In the genomic region with DNA sequence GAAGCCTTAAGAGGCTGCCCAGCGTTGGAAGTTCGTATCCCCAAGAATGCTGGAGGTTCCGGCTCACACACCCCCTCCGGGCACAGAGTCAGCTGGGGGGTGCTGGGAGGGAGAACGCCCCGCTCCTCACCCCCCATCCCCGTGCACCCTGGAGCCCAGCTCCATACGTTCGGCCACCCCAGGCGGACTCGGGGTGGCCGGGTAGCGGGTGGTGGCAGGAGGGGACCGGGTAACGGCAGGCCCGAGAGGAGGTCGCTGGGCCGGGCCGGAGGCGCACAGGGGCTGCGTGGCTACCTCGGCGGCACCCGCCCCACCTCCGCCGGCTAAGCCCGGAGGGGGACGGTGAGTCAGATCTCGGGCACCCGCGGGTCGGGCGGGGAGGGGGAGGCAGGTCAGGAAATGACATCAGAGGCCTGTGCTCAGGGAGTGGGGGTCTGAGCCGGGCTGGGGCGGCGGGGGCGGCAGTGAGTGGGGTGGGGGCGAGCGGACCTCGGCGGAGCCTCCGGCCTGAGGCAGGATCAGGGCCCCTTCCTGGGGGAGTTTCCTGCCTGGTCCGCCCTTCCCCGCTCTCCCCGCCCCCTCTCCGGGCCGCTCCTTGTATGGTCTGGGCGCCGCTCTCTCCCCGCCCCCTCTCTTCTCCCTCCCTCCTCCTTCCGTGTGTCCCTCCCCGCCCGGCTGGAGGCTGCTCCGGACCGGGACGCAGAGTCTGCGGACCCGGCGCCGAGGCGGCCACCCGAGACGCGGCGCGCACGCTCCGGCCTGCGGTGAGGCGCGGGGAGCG, we compare ENCODE assay signal across 8 cellular contexts. TPM values are rescaled to one million over a fixed set of nuclear protein-coding genes. Genes with fewer than 3 reads are reported as not detected.
A peak's percentile ranks its signal among the peaks of the same experiment; 100 is the strongest.
DNase-seq lines count a peak whose midpoint lies in the region; ATAC-seq and TF ChIP-seq lines count a peak whose summit lies in the region.

A gene with protein sequence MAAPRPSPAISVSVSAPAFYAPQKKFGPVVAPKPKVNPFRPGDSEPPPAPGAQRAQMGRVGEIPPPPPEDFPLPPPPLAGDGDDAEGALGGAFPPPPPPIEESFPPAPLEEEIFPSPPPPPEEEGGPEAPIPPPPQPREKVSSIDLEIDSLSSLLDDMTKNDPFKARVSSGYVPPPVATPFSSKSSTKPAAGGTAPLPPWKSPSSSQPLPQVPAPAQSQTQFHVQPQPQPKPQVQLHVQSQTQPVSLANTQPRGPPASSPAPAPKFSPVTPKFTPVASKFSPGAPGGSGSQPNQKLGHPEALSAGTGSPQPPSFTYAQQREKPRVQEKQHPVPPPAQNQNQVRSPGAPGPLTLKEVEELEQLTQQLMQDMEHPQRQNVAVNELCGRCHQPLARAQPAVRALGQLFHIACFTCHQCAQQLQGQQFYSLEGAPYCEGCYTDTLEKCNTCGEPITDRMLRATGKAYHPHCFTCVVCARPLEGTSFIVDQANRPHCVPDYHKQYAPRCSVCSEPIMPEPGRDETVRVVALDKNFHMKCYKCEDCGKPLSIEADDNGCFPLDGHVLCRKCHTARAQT (plus strand): TSS at position 700 of the 781 bp plus-strand sequence. CDS start 227 bp downstream, outside the sequence.

- H3F3A ChIP-seq in OCI-LY1 (ENCODE audit: insufficient read depth, low read length) = no peaks in the 10 kb centered on the region

- peak within 1 kb of the TSS; percentile 90 for H3K4me3 Mint-ChIP-seq in CD8-positive, alpha-beta T cell
- H3K4me3 Mint-ChIP-seq in endothelial cell (ENCODE audit: unreplicated experiment) = peak within 1 kb of the TSS; percentile 92

- H3K27ac Mint-ChIP-seq in CD8-positive, alpha-beta T cell = peak within 1 kb of the TSS; percentile 94
- H3K27ac Mint-ChIP-seq in endothelial cell (ENCODE audit: unreplicated experiment) = peak within 1 kb of the TSS; percentile 91

- CTCF ChIA-PET in CD8-positive, alpha-beta T cell (lab: Charles Lee) = interaction anchor here (0.6 to 3.1 kb wide), 24 partner anchors 9 to 157 kb away, joined by 3 to 61 read pairs (median 6); partner anchors contain the start of gene EPHA1

- peak within 1 kb of the TSS; percentile 96 for H3K4me3 ChIP-seq in CD8-positive, alpha-beta T cell (ENCODE audit: low read depth, low read length)
- H3K4me3 ChIP-seq in OCI-LY1 (ENCODE audit: low read depth, low read length, poor library complexity, severe bottlenecking) = peak within 1 kb of the TSS; percentile 91

- H3K9me3 Mint-ChIP-seq in CD8-positive, alpha-beta T cell = no peaks in the 10 kb centered on the region
- no peaks in the 10 kb centered on the region for H3K9me3 Mint-ChIP-seq in endothelial cell (ENCODE audit: unreplicated experiment)

- intact Hi-C loops in CD8-positive, alpha-beta T cell (cut with DNase I, micrococcal nuclease) = loop anchor here (1.0 to 10.0 kb wide), 8 partner anchors 9 to 574 kb away; partner anchors contain the start of genes CASP2 (in 2 of the 2), EPHA1 (in 1 of the 2), FAM131B (in 1 of the 2) and TCAF1 (in 1 of the 2)

- no peaks in the 10 kb centered on the region for H3K79me2 ChIP-seq in OCI-LY1 (ENCODE audit: insufficient read depth, low read length)

- no peaks in the 10 kb centered on the region for H3K27me3 Mint-ChIP-seq in CD8-positive, alpha-beta T cell (ENCODE audit: low read depth)
- peaks cover 17% of the 10 kb centered on the region for H3K27me3 Mint-ChIP-seq in endothelial cell (ENCODE audit: unreplicated experiment)

- peak within 1 kb of the TSS; percentile 98 for H3K4me2 ChIP-seq in OCI-LY1 (ENCODE audit: low read length)

- H2AFZ ChIP-seq in OCI-LY1 (ENCODE audit: low read length) = peak within 1 kb of the TSS; percentile 70

- H3K9me3 ChIP-seq in CD8-positive, alpha-beta T cell (ENCODE audit: low read length) = no peaks in the 10 kb centered on the region
- no peaks in the 10 kb centered on the region for H3K9me3 ChIP-seq in OCI-LY1 (ENCODE audit: low read length)

- H3K36me3 ChIP-seq in CD8-positive, alpha-beta T cell (ENCODE audit: insufficient read depth, low read length) = no peaks in the 10 kb centered on the region
- H3K36me3 ChIP-seq in OCI-LY1 (ENCODE audit: insufficient read depth, low read length) = no peaks in the 10 kb centered on the region

- H3K9me2 ChIP-seq in OCI-LY1 (ENCODE audit: low read depth, low read length) = no peaks in the 10 kb centered on the region

- H3K27ac ChIP-seq in CD8-positive, alpha-beta T cell (ENCODE audit: low read depth, low read length) = peak within 1 kb of the TSS; percentile 84
- H3K27ac ChIP-seq in OCI-LY1 (ENCODE audit: low read depth, low read length, poor library complexity, severe bottlenecking) = no peak within 1 kb of the TSS

- POLR2A ChIA-PET in CD8-positive, alpha-beta T cell (lab: Charles Lee) = interaction anchor here (0.7 to 3.7 kb wide), 20 partner anchors 8 to 595 kb away, joined by 3 to 31 read pairs (median 5); partner anchors contain the start of genes CASP2, EPHA1 and GSTK1

- H3K4me1 Mint-ChIP-seq in CD8-positive, alpha-beta T cell (ENCODE audit: low read depth) = peaks cover 35% of the 10 kb centered on the region
- peaks cover 21% of the 10 kb centered on the region for H3K4me1 Mint-ChIP-seq in endothelial cell (ENCODE audit: unreplicated experiment)

- H3K4me1 ChIP-seq in CD8-positive, alpha-beta T cell (ENCODE audit: insufficient read depth, low read length) = peaks cover 80% of the 10 kb centered on the region
- H3K4me1 ChIP-seq in OCI-LY1 (ENCODE audit: insufficient read depth, low read length, severe bottlenecking) = peaks cover 4% of the 10 kb centered on the region

- peak; percentile 70 for ATAC-seq in CD8-positive, alpha-beta T cell
- peak; percentile 76 for ATAC-seq in GM19467 (IDR thresholded peaks at IDR 0.05; ENCODE audit: unreplicated experiment)

- DNase-seq in CD8-positive, alpha-beta T cell = peak; percentile 66 to 92 (median 87)
- DNase-seq in HPDE6-E6E7 (ENCODE audit: extremely low spot score) (peak; percentile 91), endothelial cell (ENCODE audit: low spot score) (peak; percentile 96), midbrain (lab: John Stamatoyannopoulos, UW) (peak; percentile 83)
- peak; percentile 89 for DNase-seq in activated CD8-positive, alpha-beta memory T cell treated with anti-CD3 and anti-CD28 coated beads, Interleukin-2, amount 50 U/mL, for 48 hours
- DNase-seq in stimulated activated CD8-positive, alpha-beta memory T cell treated with anti-CD3 and anti-CD28 coated beads, Interleukin-2, amount 100 ng/mL, for 48 hours (ENCODE audit: low read depth in 2 of 2) = peak; percentile 83 to 85

- H3K36me3 Mint-ChIP-seq in CD8-positive, alpha-beta T cell = peaks cover 7% of the 10 kb centered on the region
- peaks cover 12% of the 10 kb centered on the region for H3K36me3 Mint-ChIP-seq in endothelial cell (ENCODE audit: low read depth, unreplicated experiment)

- no peaks in the 10 kb centered on the region for H3K27me3 ChIP-seq in CD8-positive, alpha-beta T cell (ENCODE audit: insufficient read depth, low read length)
- H3K27me3 ChIP-seq in OCI-LY1 (ENCODE audit: insufficient read depth, low read length) = 0 out of 2 replicates have a peak, but pooled peaks cover 4% of the 10 kb centered on the region

- H3K9ac ChIP-seq in OCI-LY1 (ENCODE audit: low read length) = peak within 1 kb of the TSS; percentile 79

- no peak for TF ChIP-seq CTCF in CD8-positive, alpha-beta T cell (IDR thresholded peaks at IDR 0.05)
- TF ChIP-seq CTCF in OCI-LY1 (IDR thresholded peaks at IDR 0.05; ENCODE audit: low read length) = no peak
- no peak for TF ChIP-seq CTCF in endothelial cell (IDR thresholded peaks at IDR 0.05; ENCODE audit: unreplicated experiment)

- H4K20me1 ChIP-seq in OCI-LY1 (ENCODE audit: insufficient read depth, low read length) = no peaks in the 10 kb centered on the region

RNA-seq across cellular contexts. Expression of the gene that starts here (rescaled TPM):
- 100 to 1,000 TPM; 107 to 111 TPM for total RNA-seq in CD8-positive, alpha-beta T cell
- total RNA-seq in endothelial cell (ENCODE audit: unreplicated experiment) = 237 TPM
